In the genomic region with DNA sequence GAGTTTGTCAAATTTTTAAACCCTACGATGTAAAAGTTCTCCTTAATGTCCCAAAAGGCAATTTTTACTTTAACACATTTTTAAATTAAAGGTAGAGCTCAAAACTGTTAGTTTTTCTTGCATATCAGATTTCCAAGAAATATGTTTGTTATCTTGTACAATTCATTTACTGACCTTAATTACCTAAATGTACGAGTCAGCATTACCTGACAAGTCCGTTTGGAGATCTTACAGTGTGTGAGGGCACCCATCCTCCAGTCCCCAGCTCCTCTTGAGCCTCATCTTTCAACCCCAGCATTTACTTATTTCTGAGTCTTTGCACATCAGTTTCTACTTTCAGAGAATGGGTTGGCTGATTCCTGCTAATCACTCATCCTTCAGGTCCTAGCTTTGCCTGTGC, we compare ENCODE assay signal across 19 cellular contexts. TPM values are rescaled to one million over a fixed set of nuclear protein-coding genes. Genes with fewer than 3 reads are reported as not detected.
A peak's percentile ranks its signal among the peaks of the same experiment; 100 is the strongest.
DNase-seq lines count a peak whose midpoint lies in the region; ATAC-seq, FAIRE-seq and TF ChIP-seq lines count a peak whose summit lies in the region.
"Had no signal": no experiment of that assay in that cellular context is flagged by ENCODE, and none has a peak within 500 bp of the region (broad histone marks: within the 10 kb centered on the region; RNA-seq: fewer than 3 reads in every experiment).

No MANE protein-coding gene starts in this region.

- H2BK5ac ChIP-seq in IMR-90 (ENCODE audit: low read depth, low read length, poor library complexity, severe bottlenecking), result no peak overlapping the region

- peaks cover 21% of the 10 kb centered on the region for H3K27me3 ChIP-seq in IMR-90 (ENCODE audit: control insufficient read depth, insufficient read depth, low read length)
- no peaks in the 10 kb centered on the region for H3K27me3 ChIP-seq in effector memory CD4-positive, alpha-beta T cell (replicated peaks; ENCODE audit: control insufficient read depth, insufficient read depth, low read length, poor library complexity, severe bottlenecking)

- H3K4me3 ChIP-seq in A549 (no peak overlapping the region), IMR-90 (ENCODE audit: insufficient read depth, low read depth, low read length) (no peak overlapping the region)
- H3K4me3 ChIP-seq in effector memory CD4-positive, alpha-beta T cell (ENCODE audit: insufficient read depth, low read depth, low read length, poor library complexity, severe bottlenecking), result no peak overlapping the region
- H3K4me3 ChIP-seq: GM12878, GM23248, HAP-1 had no signal

- no peaks in the 10 kb centered on the region for H3K36me3 ChIP-seq in IMR-90 (ENCODE audit: control insufficient read depth, insufficient read depth, low read length)
- H3K36me3 ChIP-seq in effector memory CD4-positive, alpha-beta T cell (ENCODE audit: control insufficient read depth, insufficient read depth, low read length), result no peaks in the 10 kb centered on the region
- H3K36me3 ChIP-seq: HAP-1 had no signal

- H4K91ac ChIP-seq in IMR-90 (ENCODE audit: insufficient read depth, low read depth, low read length), result no peak overlapping the region

- no peak overlapping the region for H4K8ac ChIP-seq in IMR-90 (ENCODE audit: low read depth in 2 of 2, low read length in 2 of 2)

- no peak overlapping the region for H3K9ac ChIP-seq in IMR-90 (ENCODE audit: low read depth, low read length)
- H3K9ac ChIP-seq: GM23248 had no signal

- no peak overlapping the region for H2BK20ac ChIP-seq in IMR-90 (ENCODE audit: low read depth, low read length)

- H3K9me1 ChIP-seq in IMR-90 (ENCODE audit: insufficient read depth, low read length), result no peaks in the 10 kb centered on the region; the same call in 1 of the 2 replicates

- H2AFZ ChIP-seq in IMR-90 (replicated peaks; ENCODE audit: low read length, poor library complexity), result no peak overlapping the region
- H2AFZ ChIP-seq: GM23248 had no signal

- H4K20me1 ChIP-seq in IMR-90 (ENCODE audit: insufficient read depth, low read length), result no peaks in the 10 kb centered on the region

- H3K4me1 ChIP-seq in A549 (no peaks in the 10 kb centered on the region), IMR-90 (ENCODE audit: control insufficient read depth, insufficient read depth, low read length) (no peaks in the 10 kb centered on the region)
- no peaks in the 10 kb centered on the region for H3K4me1 ChIP-seq in effector memory CD4-positive, alpha-beta T cell (ENCODE audit: control insufficient read depth, insufficient read depth, low read length, poor library complexity, severe bottlenecking)

- FAIRE-seq in A549 (lab: Jason Lieb, UNC), result no peak
- FAIRE-seq: GM12878, GM18507 had no signal

- no peak overlapping the region for H3K4ac ChIP-seq in IMR-90 (ENCODE audit: low read depth, low read length)

- no peak overlapping the region for H2BK15ac ChIP-seq in IMR-90 (ENCODE audit: low read depth, low read length)

- no peak for TF ChIP-seq CTCF in A549 (IDR thresholded peaks at IDR 0.05)
- no peak for TF ChIP-seq CTCF in IMR-90 (conservative IDR thresholded peaks at IDR 0.05; ENCODE audit: low read depth, low read length)
- TF ChIP-seq CTCF in VCaP (conservative IDR thresholded peaks at IDR 0.05), result no peak

- ATAC-seq in A549 (no peak), IMR-90 (ENCODE audit: low read depth) (no peak), HG03097 (IDR thresholded peaks at IDR 0.05; ENCODE audit: low FRiP score, unreplicated experiment) (no peak)
- ATAC-seq: GM12878 had no signal

- no peak overlapping the region for H3K4me2 ChIP-seq in A549
- no peak overlapping the region for H3K4me2 ChIP-seq in IMR-90 (ENCODE audit: low read depth, low read length)

- in situ Hi-C loops in IMR-90 (cut with MboI; ENCODE audit: low sequenced_read_pairs), result no loop called here

- no peak for TF ChIP-seq EP300 in A549 (IDR thresholded peaks at IDR 0.05)

- DNase-seq in A549 (ENCODE audit: low read depth in 1 of 2, low spot score in 1 of 2) (no peak), IMR-90 (no peak), erythroblast (lab: John Stamatoyannopoulos, UW) (peak; percentile 37 to 45), hepatic stellate cell (ENCODE audit: low spot score) (no peak), cortex of kidney (lab: John Stamatoyannopoulos, UW) (no peak)
- DNase-seq in effector memory CD4-positive, alpha-beta T cell, result no peak
- DNase-seq: 8988T; ACHN; C1 segment of cervical spinal cord; CD4-positive, alpha-beta T cell; DMS79; GM23248 had no signal

- no peak overlapping the region for H3K18ac ChIP-seq in IMR-90 (ENCODE audit: low read depth, low read length)

- no peak overlapping the region for H3K23ac ChIP-seq in IMR-90 (ENCODE audit: low read depth, low read length)

- H3K14ac ChIP-seq in IMR-90 (replicated peaks; ENCODE audit: low read depth, low read length), result no peak overlapping the region

- CTCF ChIA-PET in A549 (lab: Yijun Ruan, JAX) (interaction anchor here (1.0 to 1.3 kb wide), 2 partner anchors 23 to 99 kb away, joined by 3 to 4 read pairs; a partner anchor contains a TSS), IMR-90 (lab: Yijun Ruan, JAX) (no interaction called here)

- no peak for TF ChIP-seq RAD21 in A549 (conservative IDR thresholded peaks at IDR 0.05 in 1 of 2, IDR thresholded peaks at IDR 0.05 in 1 of 2)
- TF ChIP-seq RAD21 in IMR-90 (IDR thresholded peaks at IDR 0.05; ENCODE audit: low read length), result no peak

- H3K79me1 ChIP-seq in IMR-90 (ENCODE audit: low read depth in 1 of 2, low read length in 2 of 2), result no peaks in the 10 kb centered on the region

- H4K5ac ChIP-seq in IMR-90 (ENCODE audit: low read depth, low read length), result no peak overlapping the region

- no peak for TF ChIP-seq POLR2A in A549 (IDR thresholded peaks at IDR 0.05; ENCODE audit: low read length)
- TF ChIP-seq POLR2A in IMR-90 (IDR thresholded peaks at IDR 0.05; ENCODE audit: low read depth, low read length), result no peak
- TF ChIP-seq POLR2A in erythroblast (IDR thresholded peaks at IDR 0.05; ENCODE audit: low read length), result no peak

- POLR2A ChIA-PET in A549 (lab: Yijun Ruan, JAX), result no interaction called here
- POLR2A ChIA-PET in IMR-90 (lab: Charles Lee; ENCODE audit: unreplicated experiment), result no interaction called here

- no peak overlapping the region for H2AK9ac ChIP-seq in IMR-90 (replicated peaks; ENCODE audit: low read depth, low read length, poor library complexity)

- intact Hi-C loops in IMR-90 (cut with micrococcal nuclease), result no loop called here

- BruUV-seq in IMR-90 (replicated peaks; lab: Mats Ljungman, UMichigan), result no TSS peak

- no peak overlapping the region for H3K56ac ChIP-seq in IMR-90 (ENCODE audit: extremely low read depth, insufficient read depth, low read length)

- 88% methylated on average over 3 of the region's 3 CpGs for WGBS in A549 (ENCODE audit: missing lambda C conversion rate)
- WGBS in IMR-90 (ENCODE audit: extremely low coverage in 2 of 2, insufficient read length in 1 of 2), 2 experiments, result no CpG with 5 or more reads among the region's 3 CpGs

- dilution Hi-C loops in IMR-90 (cut with HindIII; ENCODE audit: low sequenced_read_pairs, unreplicated experiment), result no loop called here

- no peak overlapping the region for H2AK5ac ChIP-seq in IMR-90 (ENCODE audit: low read depth, low read length)

- no peak overlapping the region for H2BK120ac ChIP-seq in IMR-90 (ENCODE audit: low read depth, low read length)

- H3K27ac ChIP-seq in A549 (no peak overlapping the region), IMR-90 (ENCODE audit: insufficient read depth, low read length) (no peak overlapping the region), VCaP (peak overlapping the region; percentile 23)
- H3K27ac ChIP-seq in effector memory CD4-positive, alpha-beta T cell (ENCODE audit: insufficient read depth, low read length, poor library complexity, severe bottlenecking), result no peak overlapping the region
- H3K27ac ChIP-seq: GM23248 had no signal

- H3K9me3 ChIP-seq in A549, result no peaks in the 10 kb centered on the region
- H3K9me3 ChIP-seq in IMR-90 (ENCODE audit: control insufficient read depth, insufficient read depth, low read length), result no peaks in the 10 kb centered on the region; the same call in 1 of the 2 replicates
- no peaks in the 10 kb centered on the region for H3K9me3 ChIP-seq in effector memory CD4-positive, alpha-beta T cell (ENCODE audit: control insufficient read depth, low read length)
- H3K9me3 ChIP-seq: HAP-1 had no signal

TF ChIP-seq in A549, 52 proteins besides CTCF, POLR2A, EP300 and RAD21 (continues in another document):
- TF ChIP-seq JUNB (IDR thresholded peaks at IDR 0.05), result no peak
- TF ChIP-seq FOXS1 (CRISPR knock-in tag; IDR thresholded peaks at IDR 0.05), result no peak
- TF ChIP-seq, protein P1, sequence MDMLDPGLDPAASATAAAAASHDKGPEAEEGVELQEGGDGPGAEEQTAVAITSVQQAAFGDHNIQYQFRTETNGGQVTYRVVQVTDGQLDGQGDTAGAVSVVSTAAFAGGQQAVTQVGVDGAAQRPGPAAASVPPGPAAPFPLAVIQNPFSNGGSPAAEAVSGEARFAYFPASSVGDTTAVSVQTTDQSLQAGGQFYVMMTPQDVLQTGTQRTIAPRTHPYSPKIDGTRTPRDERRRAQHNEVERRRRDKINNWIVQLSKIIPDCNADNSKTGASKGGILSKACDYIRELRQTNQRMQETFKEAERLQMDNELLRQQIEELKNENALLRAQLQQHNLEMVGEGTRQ (IDR thresholded peaks at IDR 0.05), result no peak
- no peak for TF ChIP-seq RARB (CRISPR knock-in tag; IDR thresholded peaks at IDR 0.05)
- peak; percentile 88 for TF ChIP-seq MAFK (IDR thresholded peaks at IDR 0.05; ENCODE audit: partially characterized antibody)

TF ChIP-seq in IMR-90, 13 proteins besides CTCF, POLR2A, EP300 and RAD21:
- TF ChIP-seq MAFK (IDR thresholded peaks at IDR 0.05; ENCODE audit: low read depth, low read length) (peak; percentile 57), NFE2L2 (IDR thresholded peaks at IDR 0.05; ENCODE audit: low read depth, low read length) (no peak)

RNA-seq across cellular contexts. Expression of a gene that starts 23.7 kb away (rescaled TPM):
- 7.8 and 7.9 TPM in 2 replicates for polyA plus RNA-seq in A549 (2011; rRNA removed)
- polyA plus RNA-seq in A549 (2012; cell fraction: cytosol; rRNA removed), result 3.5 and 4.6 TPM in 2 replicates
- 4.6 and 5.0 TPM in 2 replicates for polyA plus RNA-seq in A549 (2012; cell fraction: nucleus; rRNA removed)
- 6.8 to 7.8 TPM (median 7.8 TPM) in 3 replicates for polyA plus RNA-seq in A549 (2017; fragmentation: RNase III; extraction: RNeasy Plus Mini Kit Qiagen cat#74134 plus additional on column Dnase treatment)
- polyA minus RNA-seq in A549 (2011; rRNA and poly(A)+ RNA removed), result 10.6 and 10.7 TPM in 2 replicates
- 0.18 and 0.28 TPM in 2 replicates for total RNA-seq in IMR-90 (2012; rRNA removed)
- 0.14 TPM in 2 replicates for polyA plus RNA-seq in IMR-90 (2012; rRNA removed)
- polyA plus RNA-seq in IMR-90 (2012; cell fraction: cytosol; rRNA removed), result 0.04 and 0.10 TPM in 2 replicates
- 0.03 and 0.62 TPM in 2 replicates for polyA plus RNA-seq in IMR-90 (2012; cell fraction: nucleus; rRNA removed; ENCODE audit: low replicate concordance)
- total RNA-seq: B cell; CD4-positive, alpha-beta T cell had no signal
- polyA plus RNA-seq: IgD-negative memory B cell had no signal

Comparison
In these comparisons a context has a peak if more than half of its experiments do, and no peak if none do; other contexts are left out.
1. DNase-seq: peak in erythroblast (2 of 2); none in A549 (0 of 2), IMR-90 (single experiment), hepatic stellate cell (single experiment), effector memory CD4-positive, alpha-beta T cell (0 of 3) and cortex of kidney (single experiment).